11 cellular contexts compared by ENCODE assay signal in the genomic region with DNA sequence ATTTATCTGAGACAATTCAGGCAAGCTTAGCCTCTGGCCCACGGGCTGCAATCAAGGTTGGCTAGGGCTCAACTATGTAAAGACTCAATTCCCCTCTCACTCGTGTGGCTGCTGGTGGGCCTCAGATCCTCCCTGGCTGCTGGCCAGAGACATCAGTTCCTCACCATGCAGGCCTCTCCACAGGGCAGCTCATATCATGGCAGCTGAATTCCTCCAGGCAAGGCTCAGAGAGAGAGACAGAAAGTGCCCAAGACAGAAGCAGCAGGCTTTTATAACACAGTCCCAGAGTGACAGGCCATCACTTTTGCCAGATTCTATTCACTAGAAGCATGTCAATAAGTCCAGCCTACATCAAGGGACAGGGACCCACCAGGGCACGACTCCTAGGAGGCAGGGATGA.
DNase-seq lines count a peak whose midpoint lies in the region; ATAC-seq and TF ChIP-seq lines count a peak whose summit lies in the region.
"Had no signal": no experiment of that assay in that cellular context is flagged by ENCODE, and none has a peak within 500 bp of the region (broad histone marks: within the 10 kb centered on the region; RNA-seq: fewer than 3 reads in every experiment).

No MANE protein-coding gene starts in this region.

- H3K36me3 ChIP-seq in endodermal cell (ENCODE audit: control insufficient read depth, insufficient read depth, low read length) (peaks cover 13% of the 10 kb centered on the region), tibial nerve (no peaks in the 10 kb centered on the region)

- no peaks in the 10 kb centered on the region for H3K27me3 Mint-ChIP-seq in endodermal cell (ENCODE audit: insufficient read depth)
- H3K27me3 Mint-ChIP-seq: T-cell had no signal

- ATAC-seq in GM21367 (IDR thresholded peaks at IDR 0.05; ENCODE audit: unreplicated experiment) (peak; percentile 3), HG03045 (IDR thresholded peaks at IDR 0.05; ENCODE audit: unreplicated experiment) (peak; percentile 16)
- ATAC-seq: left cardiac atrium had no signal

- TF ChIP-seq POLR2A in tibial nerve (IDR thresholded peaks at IDR 0.05) = no peak

- H3K4me1 Mint-ChIP-seq in endodermal cell = peaks cover 27% of the 10 kb centered on the region

- DNase-seq in endodermal cell = peak; percentile 32
- no peak for DNase-seq in tibial nerve (ENCODE audit: low spot score in 2 of 2)
- DNase-seq in SK-N-DZ (ENCODE audit: low spot score) = no peak
- DNase-seq in NCI-H1436 (lab: John Stamatoyannopoulos, UW) = no peak
- DNase-seq in NCI-H748 (lab: John Stamatoyannopoulos, UW; ENCODE audit: unreplicated experiment) = no peak
- DNase-seq: Karpas-422, left cardiac atrium, NCI-H526, T-cell had no signal

- no peak overlapping the region for H3K9ac ChIP-seq in endodermal cell (ENCODE audit: extremely low read depth, low read length, poor library complexity, severe bottlenecking)

- TF ChIP-seq CTCF in endodermal cell (conservative IDR thresholded peaks at IDR 0.05) = no peak
- no peak for TF ChIP-seq CTCF in tibial nerve (IDR thresholded peaks at IDR 0.05)

- H3K27me3 ChIP-seq in endodermal cell (ENCODE audit: control insufficient read depth, insufficient read depth, low read length, poor library complexity, severe bottlenecking) (no peaks in the 10 kb centered on the region), tibial nerve (no peaks in the 10 kb centered on the region)

- peak overlapping the region; percentile 52 for H3K27ac Mint-ChIP-seq in endodermal cell

- 93 to 94% methylated on average over 2 to 3 of the region's 3 CpGs for WGBS in endodermal cell (ENCODE audit: insufficient coverage in 1 of 2, insufficient read length in 1 of 2), 2 experiments
- 54 to 55% methylated on average over 3 of the region's 3 CpGs for WGBS in tibial nerve, 2 donors

- H3K36me3 Mint-ChIP-seq in endodermal cell (ENCODE audit: low read depth) = peaks cover 25% of the 10 kb centered on the region

- H3K27ac ChIP-seq in endodermal cell (ENCODE audit: low read depth, low read length) (no peak overlapping the region), tibial nerve (peak overlapping the region in 3 of 4 donors; percentile 82 to 90 (median 87))

- H3K9me3 ChIP-seq in endodermal cell (ENCODE audit: control insufficient read depth, low read length) (peaks cover 17% of the 10 kb centered on the region), tibial nerve (no peaks in the 10 kb centered on the region)

- H3K9me3 Mint-ChIP-seq in endodermal cell = peaks cover 2% of the 10 kb centered on the region

- no peak overlapping the region for H3K4me3 Mint-ChIP-seq in endodermal cell
- H3K4me3 Mint-ChIP-seq: T-cell had no signal

- H3K4me1 ChIP-seq in endodermal cell (ENCODE audit: control insufficient read depth, insufficient read depth, low read length) = peaks cover 16% of the 10 kb centered on the region
- peaks cover 0 to 58% (median 31%) of the 10 kb centered on the region in 4 donors for H3K4me1 ChIP-seq in tibial nerve

- no peak for TF ChIP-seq EP300 in tibial nerve (IDR thresholded peaks at IDR 0.05)

- no peak overlapping the region for H3K4me3 ChIP-seq in endodermal cell (ENCODE audit: low read length)
- no peak overlapping the region for H3K4me3 ChIP-seq in tibial nerve
